17 cellular contexts compared by ENCODE assay signal in the genomic region with DNA sequence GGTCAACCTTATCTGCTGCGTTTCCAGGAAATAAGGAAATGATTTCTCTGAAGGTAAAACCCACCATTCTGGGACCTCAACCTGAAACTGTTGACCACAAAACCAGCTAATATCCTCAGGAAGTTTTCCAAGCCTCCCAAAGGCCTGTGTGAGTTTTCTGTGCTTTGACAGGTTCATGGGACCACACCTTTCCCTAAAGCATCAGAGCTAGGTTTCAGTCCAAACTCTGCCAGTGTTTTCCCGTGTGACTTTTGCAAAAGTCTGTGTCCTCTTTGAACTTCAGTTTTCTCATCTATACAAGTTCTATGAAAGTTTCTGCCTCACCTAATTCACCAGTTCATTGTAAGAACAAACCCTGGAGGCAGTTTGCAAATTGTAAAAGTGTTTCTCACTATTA. TPM values are rescaled to one million over a fixed set of nuclear protein-coding genes. Genes with fewer than 3 reads are reported as not detected.
"Had no signal": no experiment of that assay in that cellular context is flagged by ENCODE, and none has a peak within 500 bp of the region (broad histone marks: within the 10 kb centered on the region; RNA-seq: fewer than 3 reads in every experiment).

No MANE protein-coding gene starts in this region.

- H3K4me3 ChIP-seq: psoas muscle, spleen, tibial nerve had no signal

- ATAC-seq: natural killer cell treated with Interleukin-12 subunit alpha and Interleukin-12 subunit beta and Interleukin-15 and Interleukin-18, amount 100 ng/mL, for 72 hours; psoas muscle; sciatic nerve; stimulated activated memory B cell treated with anti-CD40 and anti-IgM and Interleukin-4, amounts not matched to agents 10 μg/mL and 1 μg/mL and 100 μg/mL, for 72 hours had no signal

- H3K9me3 ChIP-seq: psoas muscle, spleen, tibial nerve had no signal

- H3K27ac ChIP-seq: psoas muscle, spleen, tibial nerve had no signal

- H3K36me3 ChIP-seq: spleen, tibial nerve had no signal

- H3K4me1 ChIP-seq: psoas muscle, spleen, tibial nerve had no signal

- DNase-seq: activated CD4-positive, alpha-beta memory T cell treated with anti-CD3 and anti-CD28 coated beads, Interleukin-2, amount 10 ng/mL, durations not matched to agents 7 days and 5 days; activated CD4-positive, alpha-beta T cell treated with anti-CD3 and anti-CD28 coated beads for 1 hour; activated gamma-delta T cell; activated T-cell treated with anti-CD3 and anti-CD28 coated beads, Interleukin-2, amount 50 U/mL, for 48 hours; anterior cingulate cortex; effector CD4-positive, alpha-beta T cell; immature natural killer cell; occipital lobe; psoas muscle; spleen; stimulated activated CD4-positive, alpha-beta T cell treated with anti-CD3 and anti-CD28 coated beads, Interleukin-1b, Interleukin-23, amount 100 ng/mL, for 48 hours; SW 1271 had no signal

- H3K27me3 ChIP-seq: spleen, tibial nerve had no signal

- FAIRE-seq: endothelial cell of umbilical vein had no signal

RNA-seq across cellular contexts. Expression of a gene that starts 39.8 kb away (rescaled TPM):
- polyA plus RNA-seq: endothelial cell of umbilical vein, immature natural killer cell had no signal
